ENCODE assay signal across 27 cellular contexts in genomic region chr14:95651028-95651427, GRCh38. TPM values are rescaled to one million over a fixed set of nuclear protein-coding genes. Genes with fewer than 3 reads are reported as not detected.
"Had no signal": no experiment of that assay in that cellular context is flagged by ENCODE, and none has a peak within 500 bp of the region (broad histone marks: within the 10 kb centered on the region; RNA-seq: fewer than 3 reads in every experiment).

No MANE protein-coding gene starts in this region.

- ATAC-seq: activated CD8-positive, alpha-beta T cell treated with anti-CD3 and anti-CD28 coated beads, Interleukin-2, amount 10 ng/mL, durations not matched to agents 7 days and 5 days; body of pancreas; foreskin keratinocyte; left lobe of liver; lower lobe of right lung; naive thymus-derived CD8-positive, alpha-beta T cell; stimulated activated effector memory CD8-positive, alpha-beta T cell treated with anti-CD3 and anti-CD28 coated beads, Interleukin-12 subunit alpha, Interleukin-12 subunit beta, amount 100 ng/mL, for 72 hours; T-helper 17 cell had no signal

- H3K9me3 ChIP-seq: body of pancreas, lower lobe of right lung, testis had no signal

- H3K4me3 ChIP-seq: body of pancreas, cardiac muscle cell, lower lobe of right lung, skin epidermis, testis had no signal

- H3K9me3 Mint-ChIP-seq: activated naive CD4-positive, alpha-beta T cell treated with anti-CD3 and anti-CD28 coated beads, Interleukin-2, amount 50 U/mL, for 24 hours; naive thymus-derived CD8-positive, alpha-beta T cell; stimulated activated effector memory CD8-positive, alpha-beta T cell treated with anti-CD3 and anti-CD28 coated beads, Interleukin-12 subunit alpha, Interleukin-12 subunit beta, amount 100 ng/mL, for 72 hours; type B pancreatic cell had no signal

- H3K9ac ChIP-seq: parathyroid adenoma had no signal

- H3K27ac ChIP-seq: body of pancreas, cardiac muscle cell, foreskin keratinocyte, lower lobe of right lung, skin epidermis, testis had no signal

- H3K36me3 ChIP-seq: cardiac muscle cell, lower lobe of right lung had no signal

- H3K79me2 ChIP-seq: parathyroid adenoma had no signal

- H3K36me3 Mint-ChIP-seq: activated naive CD4-positive, alpha-beta T cell treated with anti-CD3 and anti-CD28 coated beads, Interleukin-2, amount 50 U/mL, for 24 hours; naive thymus-derived CD8-positive, alpha-beta T cell; stimulated activated effector memory CD8-positive, alpha-beta T cell treated with anti-CD3 and anti-CD28 coated beads, Interleukin-12 subunit alpha, Interleukin-12 subunit beta, amount 100 ng/mL, for 72 hours; type B pancreatic cell had no signal

- H3K4me1 ChIP-seq: foreskin keratinocyte, lower lobe of right lung, testis had no signal

- H3K27ac Mint-ChIP-seq: activated CD8-positive, alpha-beta T cell treated with anti-CD3 and anti-CD28 coated beads, Interleukin-2, amount 10 ng/mL, durations not matched to agents 7 days and 5 days; activated naive CD4-positive, alpha-beta T cell treated with anti-CD3 and anti-CD28 coated beads, Interleukin-2, amount 50 U/mL, for 24 hours; stimulated activated effector memory CD8-positive, alpha-beta T cell treated with anti-CD3 and anti-CD28 coated beads, Interleukin-12 subunit alpha, Interleukin-12 subunit beta, amount 100 ng/mL, for 72 hours; T-helper 17 cell had no signal

- H3K27me3 ChIP-seq: body of pancreas, cardiac muscle cell, foreskin keratinocyte, testis had no signal

- H3K27me3 Mint-ChIP-seq: type B pancreatic cell had no signal

- H3K4me3 Mint-ChIP-seq: activated CD8-positive, alpha-beta T cell treated with anti-CD3 and anti-CD28 coated beads, Interleukin-2, amount 10 ng/mL, durations not matched to agents 7 days and 5 days; activated naive CD4-positive, alpha-beta T cell treated with anti-CD3 and anti-CD28 coated beads, Interleukin-2, amount 50 U/mL, for 24 hours; naive thymus-derived CD8-positive, alpha-beta T cell; stimulated activated effector memory CD8-positive, alpha-beta T cell treated with anti-CD3 and anti-CD28 coated beads, Interleukin-12 subunit alpha, Interleukin-12 subunit beta, amount 100 ng/mL, for 72 hours; T-helper 17 cell; type B pancreatic cell had no signal

- H2AFZ ChIP-seq: parathyroid adenoma had no signal

- DNase-seq: activated CD4-positive, alpha-beta T cell treated with anti-CD3 and anti-CD28 coated beads, Interleukin-2, amount 50 U/mL, for 1 hour; activated CD4-positive, CD25-positive, alpha-beta regulatory T cell treated with anti-CD3 and anti-CD28 coated beads, Interleukin-2, amount 50 U/mL, for 72 hours; activated CD8-positive, alpha-beta T cell treated with anti-CD3 and anti-CD28 coated beads, Interleukin-2, amount 10 ng/mL, durations not matched to agents 7 days and 5 days; activated gamma-delta T cell treated with Interleukin-2 at 50 U/mL for 16 hours; activated T-cell treated with anti-CD3 and anti-CD28 coated beads, Interleukin-2, amount 50 U/mL, for 1 hour; anterior cingulate cortex; body of pancreas; foreskin keratinocyte; lower lobe of right lung; naive thymus-derived CD8-positive, alpha-beta T cell; stimulated activated CD4-positive, alpha-beta T cell treated with anti-CD3 and anti-CD28 coated beads, Interleukin-2, amount 100 ng/mL, for 24 hours; SW 1271; T-helper 17 cell; testis had no signal

RNA-seq across cellular contexts. Expression of gene TCL1B, which starts 35.2 kb away (rescaled TPM):
- total RNA-seq: activated CD8-positive, alpha-beta T cell treated with anti-CD3 and anti-CD28 coated beads, Interleukin-2, amount 10 ng/mL, durations not matched to agents 7 days and 5 days; body of pancreas; cardiac muscle cell; chondrocyte; foreskin keratinocyte; glomerular endothelial cell; kidney epithelial cell; left lobe of liver; lower lobe of right lung; mesenteric fat pad; pulmonary artery endothelial cell; T-helper 17 cell had no signal
- polyA plus RNA-seq: cardiac muscle cell; esophagus; foreskin keratinocyte; naive thymus-derived CD8-positive, alpha-beta T cell had no signal
